22 cellular contexts compared by ENCODE assay signal in the genomic region with DNA sequence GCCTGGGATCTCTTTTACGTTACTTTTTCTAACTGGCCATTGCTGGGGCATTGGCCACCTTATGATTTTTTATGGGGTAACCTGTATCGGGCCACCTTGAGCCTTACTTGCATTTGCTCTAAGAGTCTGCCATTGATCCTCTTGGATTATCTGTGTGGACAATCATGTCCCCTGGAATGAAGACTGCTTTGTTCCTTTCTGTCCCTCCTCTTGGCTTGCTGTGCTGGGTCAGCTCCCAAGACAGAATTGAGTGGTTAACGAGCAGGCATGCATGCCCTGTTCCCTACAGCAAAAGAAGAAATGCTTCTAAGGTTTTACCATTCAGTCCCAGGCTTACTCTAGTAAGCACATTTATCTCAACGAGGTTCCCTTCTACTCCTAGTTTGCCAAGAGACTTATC. TPM values are rescaled to one million over a fixed set of nuclear protein-coding genes. Genes with fewer than 3 reads are reported as not detected.
DNase-seq lines count a peak whose midpoint lies in the region; ATAC-seq and TF ChIP-seq lines count a peak whose summit lies in the region.
"Had no signal": no experiment of that assay in that cellular context is flagged by ENCODE, and none has a peak within 500 bp of the region (broad histone marks: within the 10 kb centered on the region; RNA-seq: fewer than 3 reads in every experiment).

No MANE protein-coding gene starts in this region.

- TF ChIP-seq CTCF in vagina (IDR thresholded peaks at IDR 0.05) (no peak), uterus (IDR thresholded peaks at IDR 0.05) (no peak)

- peak; percentile 33 for DNase-seq in activated CD8-positive, alpha-beta memory T cell treated with anti-CD3 and anti-CD28 coated beads, Interleukin-2, amount 50 U/mL, for 48 hours
- no peak for DNase-seq in activated CD8-positive, alpha-beta memory T cell treated with anti-CD3 and anti-CD28 coated beads for 24 hours
- peak in 3 of 61 donors; percentile 26 to 38 (median 37) for DNase-seq in caudate nucleus (lab: John Stamatoyannopoulos, UW)
- peak; percentile 43 for DNase-seq in mesenteric fat pad (ENCODE audit: low spot score)
- DNase-seq in vagina (ENCODE audit: extremely low spot score in 2 of 2): peak; percentile 31 to 47
- no peak for DNase-seq in uterus
- no peak for DNase-seq in NCI-H1092 treated with DMSO at 0.1 percent for 48 hours (lab: John Stamatoyannopoulos, UW)
- DNase-seq: BE2C; CD8-positive, alpha-beta memory T cell; DMS53; GOT3; MM.1S; NCI-H1092; NCI-H146; NCI-H2029 treated with DMSO at 0.1 percent for 48 hours; NCI-H2171 treated with DMSO at 0.1 percent for 48 hours; NCI-H446 treated with DMSO at 0.1 percent for 48 hours; NK-92 treated with Interleukin-12 subunit alpha and Interleukin-12 subunit beta, amount 100 ng/mL, for 24 hours; Peyer's patch had no signal

- H3K36me3 ChIP-seq in vagina: no peaks in the 10 kb centered on the region
- no peaks in the 10 kb centered on the region for H3K36me3 ChIP-seq in uterus
- H3K36me3 ChIP-seq: BE2C, Peyer's patch had no signal

- ATAC-seq in GM21526 (IDR thresholded peaks at IDR 0.05; ENCODE audit: low FRiP score, unreplicated experiment): no peak
- ATAC-seq: HCT116 had no signal

- intact Hi-C loops in vagina (cut with DNase I) (no loop called here), uterus (cut with DNase I; ENCODE audit: low total_unique reads) (no loop called here)

- TF ChIP-seq POLR2A in vagina (IDR thresholded peaks at IDR 0.05): no peak
- no peak for TF ChIP-seq POLR2A in uterus (IDR thresholded peaks at IDR 0.05)

- H3K9me3 ChIP-seq in vagina: no peaks in the 10 kb centered on the region
- H3K9me3 ChIP-seq in uterus: no peaks in the 10 kb centered on the region
- H3K9me3 ChIP-seq: BE2C, Peyer's patch had no signal

- H3K4me3 ChIP-seq in vagina: no peak overlapping the region
- no peak overlapping the region for H3K4me3 ChIP-seq in uterus
- H3K4me3 ChIP-seq: Peyer's patch had no signal

- H3K27me3 ChIP-seq in vagina: no peaks in the 10 kb centered on the region
- H3K27me3 ChIP-seq in uterus: peaks cover 0 to 14% of the 10 kb centered on the region in 2 donors
- H3K27me3 ChIP-seq: BE2C, Peyer's patch had no signal

- H3K27ac ChIP-seq in caudate nucleus (ENCODE audit: low read depth, low read length): peak overlapping the region; percentile 78
- no peak overlapping the region for H3K27ac ChIP-seq in vagina
- no peak overlapping the region for H3K27ac ChIP-seq in uterus
- H3K27ac ChIP-seq: Peyer's patch had no signal

- H3K4me1 ChIP-seq in vagina (peaks cover under 1% of the 10 kb centered on the region), uterus (peaks cover 0 to 3% of the 10 kb centered on the region in 2 donors)
- H3K4me1 ChIP-seq: BE2C had no signal

RNA-seq across cellular contexts. Expression of a gene that starts 46.3 kb away (rescaled TPM):
- total RNA-seq in mesenteric fat pad: not detected
- 71.0 TPM for total RNA-seq in vagina
- total RNA-seq in uterus: 1 to 10 TPM in 2 of 4 donors, under 1 TPM in 1, not detected in 1; 0.29 to 1.7 (median 1.6) TPM
- total RNA-seq: LHCN-M2 had no signal

RNA-seq across cellular contexts. Expression of a gene that starts 49.8 kb away (rescaled TPM):
- total RNA-seq in mesenteric fat pad (43.4 TPM), vagina (55.0 TPM), uterus (10 to 100 TPM in 3 of 4 donors, 1 to 10 TPM in 1; 7.2 to 50.3 (median 28.6) TPM)

Comparison
In these comparisons a context has a peak if more than half of its experiments do, and no peak if none do; other contexts are left out.
1. DNase-seq: peak in activated CD8-positive, alpha-beta memory T cell treated with anti-CD3 and anti-CD28 coated beads, Interleukin-2, amount 50 U/mL, for 48 hours (single experiment), mesenteric fat pad (single experiment) and vagina (2 of 2); none in activated CD8-positive, alpha-beta memory T cell treated with anti-CD3 and anti-CD28 coated beads for 24 hours (single experiment), uterus (0 of 2) and NCI-H1092 treated with DMSO at 0.1 percent for 48 hours (single experiment).
2. RNA of a gene that starts 46.3 kb away (total RNA-seq): 71.0 TPM in vagina (single experiment); 0.29 to 1.7 TPM in uterus and not detected in mesenteric fat pad (single experiment); every median in the first group is over 10 times any median in the second.